11 cellular contexts compared by ENCODE assay signal in the genomic region with DNA sequence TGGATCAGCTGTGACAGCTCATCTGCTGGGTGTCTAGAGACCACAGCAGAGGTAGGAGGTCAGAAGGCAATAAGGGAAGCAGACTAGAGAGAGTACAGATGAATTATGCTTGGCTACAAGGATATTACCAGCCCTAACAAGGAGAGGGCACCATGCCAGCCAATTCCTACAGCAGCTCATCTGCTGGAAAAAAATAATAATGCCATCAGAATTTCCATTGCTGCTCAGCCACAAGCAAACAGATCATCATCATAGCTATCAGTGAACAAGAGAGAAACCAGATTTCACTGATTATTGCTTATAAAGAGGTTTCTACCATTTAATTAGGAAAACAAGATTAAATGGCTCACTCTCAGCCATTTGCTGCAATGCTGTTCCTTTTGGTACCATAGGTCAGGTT.
DNase-seq lines count a peak whose midpoint lies in the region; ATAC-seq and TF ChIP-seq lines count a peak whose summit lies in the region.
"Had no signal": no experiment of that assay in that cellular context is flagged by ENCODE, and none has a peak within 500 bp of the region (broad histone marks: within the 10 kb centered on the region; RNA-seq: fewer than 3 reads in every experiment).

No MANE protein-coding gene starts in this region.

- no peaks in the 10 kb centered on the region for H3K36me3 Mint-ChIP-seq in CD14-positive monocyte

- H3K4me3 Mint-ChIP-seq in CD14-positive monocyte, result no peak overlapping the region

- H3K4me1 ChIP-seq in adipocyte (ENCODE audit: control insufficient read depth, insufficient read depth, low read length) (peaks cover 25% of the 10 kb centered on the region), gastroesophageal sphincter (peaks cover 0 to 58% (median 26%) of the 10 kb centered on the region in 3 donors)

- peaks cover 0 to 9% (median 5%) of the 10 kb centered on the region in 3 donors for H3K27me3 Mint-ChIP-seq in CD14-positive monocyte (ENCODE audit: low read depth in 3 of 3)

- ATAC-seq in gastroesophageal sphincter (no peak), GM18520 (IDR thresholded peaks at IDR 0.05; ENCODE audit: unreplicated experiment) (no peak)

- H3K9me3 ChIP-seq in adipocyte (ENCODE audit: control insufficient read depth, low read length) (no peaks in the 10 kb centered on the region), gastroesophageal sphincter (no peaks in the 10 kb centered on the region)

- H3K9me3 Mint-ChIP-seq in CD14-positive monocyte, result peaks cover 0 to 2% (median 0%) of the 10 kb centered on the region in 7 donors

- H3K27me3 ChIP-seq in adipocyte (replicated peaks; ENCODE audit: control insufficient read depth, insufficient read depth, low read length), result no peaks in the 10 kb centered on the region
- H3K27me3 ChIP-seq in gastroesophageal sphincter, result no peaks in the 10 kb centered on the region

- no peak overlapping the region for H3K4me3 ChIP-seq in adipocyte (ENCODE audit: low read length)
- no peak overlapping the region for H3K4me3 ChIP-seq in gastroesophageal sphincter

- H3K4me1 Mint-ChIP-seq in CD14-positive monocyte, result peaks cover 5% of the 10 kb centered on the region

- no peak for TF ChIP-seq EP300 in gastroesophageal sphincter (IDR thresholded peaks at IDR 0.05)

- H3K27ac Mint-ChIP-seq in CD14-positive monocyte, result no peak overlapping the region

- peak; percentile 44 for DNase-seq in NCI-H1694 treated with DMSO at 0.1 percent for 48 hours (lab: John Stamatoyannopoulos, UW)
- peak; percentile 52 for DNase-seq in adipocyte (ENCODE audit: low read depth)
- DNase-seq in stromal cell of bone marrow (ENCODE audit: low read depth), result peak; percentile 72
- no peak for DNase-seq in NCI-H526 treated with DMSO at 0.1 percent for 48 hours (lab: John Stamatoyannopoulos, UW)
- no peak for DNase-seq in CD14-positive monocyte (ENCODE audit: low spot score)
- DNase-seq: activated CD8-positive, alpha-beta memory T cell treated with anti-CD3 and anti-CD28 coated beads, Interleukin-2, amount 50 U/mL, for 48 hours; effector memory CD4-positive, alpha-beta T cell; NCI-H1417 treated with DMSO at 0.1 percent for 48 hours; stimulated activated CD4-positive, alpha-beta T cell treated with anti-CD3 and anti-CD28 coated beads, Interleukin-4, amount 100 ng/mL, for 4 hours had no signal

- intact Hi-C loops in CD14-positive monocyte (cut with micrococcal nuclease), result no loop called here

- no peak overlapping the region for H3K9ac ChIP-seq in adipocyte (ENCODE audit: low read length)

- H3K36me3 ChIP-seq in adipocyte (ENCODE audit: control insufficient read depth, insufficient read depth, low read length, severe bottlenecking) (peaks cover 24% of the 10 kb centered on the region), gastroesophageal sphincter (peaks cover 0 to 13% of the 10 kb centered on the region in 2 donors)

- no peak for TF ChIP-seq POLR2A in gastroesophageal sphincter (IDR thresholded peaks at IDR 0.05)

- TF ChIP-seq CTCF in gastroesophageal sphincter (IDR thresholded peaks at IDR 0.05), result no peak
- no peak for TF ChIP-seq CTCF in CD14-positive monocyte (IDR thresholded peaks at IDR 0.05)

- H3K27ac ChIP-seq in gastroesophageal sphincter, result peak overlapping the region in 3 of 4 donors; percentile 39 to 73 (median 66)

Comparison
In these comparisons a context has a peak if more than half of its experiments do, and no peak if none do; other contexts are left out.
1. DNase-seq: peak in NCI-H1694 treated with DMSO at 0.1 percent for 48 hours (single experiment), adipocyte (single experiment) and stromal cell of bone marrow (single experiment); none in NCI-H526 treated with DMSO at 0.1 percent for 48 hours (single experiment) and CD14-positive monocyte (single experiment).